In the genomic region with DNA sequence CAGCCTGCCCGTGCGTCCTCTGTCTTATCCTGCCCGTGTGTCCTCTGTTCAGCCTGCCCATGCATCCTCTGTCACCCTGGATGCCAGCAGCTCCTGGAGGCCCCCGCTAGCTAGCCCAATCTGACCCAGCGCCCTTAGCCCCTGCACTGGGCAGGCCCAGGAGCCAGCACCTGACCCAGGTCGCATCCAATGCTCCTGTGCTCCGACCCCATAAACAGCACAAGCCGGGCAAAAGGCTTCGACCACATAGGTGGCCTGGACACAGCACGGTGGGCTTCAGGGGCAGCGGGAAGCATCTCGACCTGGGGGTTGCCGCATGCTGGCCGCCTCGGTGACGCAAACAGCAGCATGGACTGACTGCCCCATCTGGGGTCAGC, we compare ENCODE assay signal across 1 cellular context.
A peak's percentile ranks its signal among the peaks of the same experiment; 100 is the strongest.
TF ChIP-seq lines count a peak whose summit lies in the region.

No MANE protein-coding gene starts in this region.

TF ChIP-seq in K562, 482 proteins besides CTCF, POLR2A, EP300 and RAD21:
- TF ChIP-seq, protein P1, sequence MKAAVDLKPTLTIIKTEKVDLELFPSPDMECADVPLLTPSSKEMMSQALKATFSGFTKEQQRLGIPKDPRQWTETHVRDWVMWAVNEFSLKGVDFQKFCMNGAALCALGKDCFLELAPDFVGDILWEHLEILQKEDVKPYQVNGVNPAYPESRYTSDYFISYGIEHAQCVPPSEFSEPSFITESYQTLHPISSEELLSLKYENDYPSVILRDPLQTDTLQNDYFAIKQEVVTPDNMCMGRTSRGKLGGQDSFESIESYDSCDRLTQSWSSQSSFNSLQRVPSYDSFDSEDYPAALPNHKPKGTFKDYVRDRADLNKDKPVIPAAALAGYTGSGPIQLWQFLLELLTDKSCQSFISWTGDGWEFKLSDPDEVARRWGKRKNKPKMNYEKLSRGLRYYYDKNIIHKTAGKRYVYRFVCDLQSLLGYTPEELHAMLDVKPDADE (conservative IDR thresholded peaks at IDR 0.05; ENCODE audit: control insufficient read depth, low read depth, low read length): 0 out of 2 replicates have a peak, but pooled peaks have one; percentile 1
- no peak for TF ChIP-seq GATA2 (CRISPR knock-in tag; IDR thresholded peaks at IDR 0.05)
- TF ChIP-seq ZBTB7A (IDR thresholded peaks at IDR 0.05; ENCODE audit: borderline replicate concordance, control insufficient read depth, low read depth, low read length): peak; percentile 17; the same call in 1 of the 2 replicates
